2 cellular contexts compared by ENCODE assay signal in the genomic region with DNA sequence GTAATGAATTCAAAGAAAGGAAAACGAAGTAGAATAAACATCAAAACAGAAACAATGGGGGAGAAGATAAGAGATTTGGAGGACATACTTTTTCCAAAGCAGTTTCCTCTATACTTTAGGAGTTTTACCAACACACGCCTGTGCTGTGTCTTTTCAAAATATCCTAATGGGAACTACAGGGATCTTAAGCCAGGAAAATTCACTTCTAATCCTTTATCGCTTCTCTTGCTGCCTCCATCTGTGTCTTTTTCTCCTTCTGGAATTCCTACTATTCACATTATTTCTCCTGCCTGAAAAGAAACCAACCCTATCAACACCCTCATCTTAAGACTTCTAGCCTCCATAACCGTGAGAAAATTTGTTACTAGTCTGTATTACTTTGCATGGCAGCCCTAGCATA.
A peak's percentile ranks its signal among the peaks of the same experiment; 100 is the strongest.
TF ChIP-seq lines count a peak whose summit lies in the region.

No MANE protein-coding gene starts in this region.

TF ChIP-seq in HepG2, 621 proteins besides CTCF, POLR2A, EP300 and RAD21:
- TF ChIP-seq ZNF441 (CRISPR knock-in tag; IDR thresholded peaks at IDR 0.05; ENCODE audit: borderline replicate concordance): no peak
- peak; percentile 73 for TF ChIP-seq RBFOX2 (IDR thresholded peaks at IDR 0.05; ENCODE audit: low read depth, low read length)
- no peak for TF ChIP-seq ZNF30 (CRISPR knock-in tag; IDR thresholded peaks at IDR 0.05)

TF ChIP-seq in WTC11, 78 proteins besides CTCF, POLR2A, EP300 and RAD21:
- TF ChIP-seq PRRX2 (CRISPR knock-in tag; IDR thresholded peaks at IDR 0.05) (no peak), NFE2L1 (CRISPR knock-in tag; IDR thresholded peaks at IDR 0.05) (no peak), CBFB (CRISPR knock-in tag; IDR thresholded peaks at IDR 0.05; ENCODE audit: low read depth) (no peak), CREM (CRISPR knock-in tag; IDR thresholded peaks at IDR 0.05) (no peak), SOX15 (CRISPR knock-in tag; IDR thresholded peaks at IDR 0.05) (no peak), NR3C1 (CRISPR knock-in tag; conservative IDR thresholded peaks at IDR 0.05; ENCODE audit: low read depth) (no peak), SMAD4 (CRISPR knock-in tag; IDR thresholded peaks at IDR 0.05) (no peak), TCF7 (CRISPR knock-in tag; IDR thresholded peaks at IDR 0.05; ENCODE audit: low read depth) (no peak), NFYB (CRISPR knock-in tag; conservative IDR thresholded peaks at IDR 0.05; ENCODE audit: low read depth) (no peak)
- TF ChIP-seq, protein P1, sequence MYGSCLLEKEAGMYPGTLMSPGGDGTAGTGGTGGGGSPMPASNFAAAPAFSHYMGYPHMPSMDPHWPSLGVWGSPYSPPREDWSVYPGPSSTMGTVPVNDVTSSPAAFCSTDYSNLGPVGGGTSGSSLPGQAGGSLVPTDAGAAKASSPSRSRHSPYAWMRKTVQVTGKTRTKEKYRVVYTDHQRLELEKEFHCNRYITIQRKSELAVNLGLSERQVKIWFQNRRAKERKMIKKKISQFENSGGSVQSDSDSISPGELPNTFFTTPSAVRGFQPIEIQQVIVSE (CRISPR knock-in tag; IDR thresholded peaks at IDR 0.05; ENCODE audit: borderline replicate concordance): no peak
- TF ChIP-seq, protein P2, sequence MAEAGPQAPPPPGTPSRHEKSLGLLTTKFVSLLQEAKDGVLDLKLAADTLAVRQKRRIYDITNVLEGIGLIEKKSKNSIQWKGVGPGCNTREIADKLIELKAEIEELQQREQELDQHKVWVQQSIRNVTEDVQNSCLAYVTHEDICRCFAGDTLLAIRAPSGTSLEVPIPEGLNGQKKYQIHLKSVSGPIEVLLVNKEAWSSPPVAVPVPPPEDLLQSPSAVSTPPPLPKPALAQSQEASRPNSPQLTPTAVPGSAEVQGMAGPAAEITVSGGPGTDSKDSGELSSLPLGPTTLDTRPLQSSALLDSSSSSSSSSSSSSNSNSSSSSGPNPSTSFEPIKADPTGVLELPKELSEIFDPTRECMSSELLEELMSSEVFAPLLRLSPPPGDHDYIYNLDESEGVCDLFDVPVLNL (CRISPR knock-in tag; IDR thresholded peaks at IDR 0.05; ENCODE audit: borderline replicate concordance, low read depth): no peak
- TF ChIP-seq, protein P3, sequence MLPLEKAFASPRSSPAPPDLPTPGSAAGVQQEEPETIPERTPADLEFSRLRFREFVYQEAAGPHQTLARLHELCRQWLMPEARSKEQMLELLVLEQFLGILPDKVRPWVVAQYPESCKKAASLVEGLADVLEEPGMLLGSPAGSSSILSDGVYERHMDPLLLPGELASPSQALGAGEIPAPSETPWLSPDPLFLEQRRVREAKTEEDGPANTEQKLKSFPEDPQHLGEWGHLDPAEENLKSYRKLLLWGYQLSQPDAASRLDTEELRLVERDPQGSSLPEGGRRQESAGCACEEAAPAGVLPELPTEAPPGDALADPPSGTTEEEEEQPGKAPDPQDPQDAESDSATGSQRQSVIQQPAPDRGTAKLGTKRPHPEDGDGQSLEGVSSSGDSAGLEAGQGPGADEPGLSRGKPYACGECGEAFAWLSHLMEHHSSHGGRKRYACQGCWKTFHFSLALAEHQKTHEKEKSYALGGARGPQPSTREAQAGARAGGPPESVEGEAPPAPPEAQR (CRISPR knock-in tag; IDR thresholded peaks at IDR 0.05): no peak
- TF ChIP-seq, protein P4, sequence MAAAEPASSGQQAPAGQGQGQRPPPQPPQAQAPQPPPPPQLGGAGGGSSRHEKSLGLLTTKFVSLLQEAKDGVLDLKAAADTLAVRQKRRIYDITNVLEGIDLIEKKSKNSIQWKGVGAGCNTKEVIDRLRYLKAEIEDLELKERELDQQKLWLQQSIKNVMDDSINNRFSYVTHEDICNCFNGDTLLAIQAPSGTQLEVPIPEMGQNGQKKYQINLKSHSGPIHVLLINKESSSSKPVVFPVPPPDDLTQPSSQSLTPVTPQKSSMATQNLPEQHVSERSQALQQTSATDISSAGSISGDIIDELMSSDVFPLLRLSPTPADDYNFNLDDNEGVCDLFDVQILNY (CRISPR knock-in tag; IDR thresholded peaks at IDR 0.05): no peak
- TF ChIP-seq, protein P5, sequence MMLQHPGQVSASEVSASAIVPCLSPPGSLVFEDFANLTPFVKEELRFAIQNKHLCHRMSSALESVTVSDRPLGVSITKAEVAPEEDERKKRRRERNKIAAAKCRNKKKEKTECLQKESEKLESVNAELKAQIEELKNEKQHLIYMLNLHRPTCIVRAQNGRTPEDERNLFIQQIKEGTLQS (CRISPR knock-in tag; conservative IDR thresholded peaks at IDR 0.05): no peak
